Comparison of ENCODE assay signal across 4 cellular contexts in the genomic region with DNA sequence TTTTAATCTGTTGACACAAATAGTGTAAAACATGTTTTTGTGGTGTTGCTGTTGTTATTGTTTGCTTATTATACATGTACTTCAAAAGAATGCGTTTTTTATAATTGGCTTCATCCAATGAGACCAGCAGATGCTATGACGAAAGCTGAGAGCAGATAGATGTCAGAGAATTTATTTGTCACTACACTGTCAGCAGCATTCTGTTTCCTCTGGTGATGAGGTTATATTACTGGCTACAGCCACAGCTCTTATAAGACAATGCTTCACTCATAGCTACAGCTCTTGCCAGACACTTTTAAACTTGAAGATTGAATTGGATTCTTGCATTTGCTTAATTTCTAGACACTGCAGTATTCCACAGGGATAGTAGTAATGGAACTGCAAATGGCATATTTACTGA.
"Had no signal": no experiment of that assay in that cellular context is flagged by ENCODE, and none has a peak within 500 bp of the region (broad histone marks: within the 10 kb centered on the region; RNA-seq: fewer than 3 reads in every experiment).

No MANE protein-coding gene starts in this region.

- H3K4me2 ChIP-seq: KMS-11 had no signal

- ATAC-seq: HepG2, K562 had no signal

- H3K27ac ChIP-seq: HL-60, KMS-11 had no signal

- H3K4me3 ChIP-seq: K562 had no signal

- H3K9ac ChIP-seq: KMS-11 had no signal
